ENCODE assay signal across 16 cellular contexts in genomic region chr1:8222789-8223188, GRCh38.
DNase-seq lines count a peak whose midpoint lies in the region; ATAC-seq lines count a peak whose summit lies in the region.
"Had no signal": no experiment of that assay in that cellular context is flagged by ENCODE, and none has a peak within 500 bp of the region (broad histone marks: within the 10 kb centered on the region; RNA-seq: fewer than 3 reads in every experiment).

No MANE protein-coding gene starts in this region.

- no peak for ATAC-seq in GM19463 (IDR thresholded peaks at IDR 0.05; ENCODE audit: unreplicated experiment)
- ATAC-seq: GM12878, T-helper 17 cell had no signal

- DNase-seq in DMS 273 (lab: John Stamatoyannopoulos, UW; ENCODE audit: unreplicated experiment) (peak; percentile 25), DMS 273 treated with DMSO at 0.1 percent for 48 hours (lab: John Stamatoyannopoulos, UW) (no peak), NCI-H510A treated with DMSO at 0.1 percent for 48 hours (lab: John Stamatoyannopoulos, UW) (peak; percentile 96), SHP77 treated with DMSO at 0.1 percent for 48 hours (lab: John Stamatoyannopoulos, UW) (peak; percentile 48), myocyte (ENCODE audit: low read depth) (peak; percentile 54), HT-29 (ENCODE audit: low spot score) (no peak), DMS153 treated with DMSO at 0.1 percent for 48 hours (lab: John Stamatoyannopoulos, UW; ENCODE audit: unreplicated experiment) (no peak)
- DNase-seq: DMS53, GOT3, MG63, NCI-H1105 treated with DMSO at 0.1 percent for 48 hours, NCI-H2029 treated with DMSO at 0.1 percent for 48 hours, NCI-H446 treated with DMSO at 0.1 percent for 48 hours, T-helper 17 cell had no signal

Comparison
In these comparisons a context has a peak if more than half of its experiments do, and no peak if none do; other contexts are left out.
1. DNase-seq: peak in DMS 273 (single experiment), NCI-H510A treated with DMSO at 0.1 percent for 48 hours (single experiment), SHP77 treated with DMSO at 0.1 percent for 48 hours (single experiment) and myocyte (single experiment); none in DMS 273 treated with DMSO at 0.1 percent for 48 hours (single experiment), HT-29 (single experiment) and DMS153 treated with DMSO at 0.1 percent for 48 hours (single experiment).